Comparison of ENCODE assay signal across 1 cellular context in the genomic region with DNA sequence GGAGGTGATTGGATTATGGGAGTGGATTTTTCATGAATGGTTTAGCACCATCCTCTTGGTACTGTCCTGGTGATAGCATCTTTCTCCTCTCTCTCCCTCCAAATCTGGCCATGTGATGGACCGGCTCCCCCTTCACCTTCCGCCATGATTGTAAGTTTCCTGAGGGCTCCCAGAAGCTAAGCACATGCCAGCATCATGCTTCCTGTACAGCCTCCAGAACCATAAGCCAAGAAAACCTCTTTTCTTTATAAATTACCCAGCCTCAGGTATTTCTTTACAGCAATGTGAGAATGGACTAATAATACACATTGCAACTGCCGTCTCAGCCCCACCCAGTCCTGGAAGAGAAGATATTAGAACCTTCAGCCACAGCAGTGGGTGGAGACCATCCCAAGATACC.
TF ChIP-seq lines count a peak whose summit lies in the region.

No MANE protein-coding gene starts in this region.

TF ChIP-seq in K562, 482 proteins besides CTCF, POLR2A, EP300 and RAD21 (continued from another document):
- TF ChIP-seq MYBL2 (IDR thresholded peaks at IDR 0.05; ENCODE audit: low read depth) (no peak), MYBL2 (CRISPR knock-in tag; IDR thresholded peaks at IDR 0.05; ENCODE audit: borderline replicate concordance) (no peak), ZNF217 (CRISPR knock-in tag; IDR thresholded peaks at IDR 0.05) (no peak), TRIM28 (IDR thresholded peaks at IDR 0.05) (0 out of 2 replicates have a peak, but pooled peaks have one; percentile 57), TAF9B (IDR thresholded peaks at IDR 0.05; ENCODE audit: partially characterized antibody) (no peak), CBX3 (IDR thresholded peaks at IDR 0.05; ENCODE audit: borderline replicate concordance in 1 of 2, low read length in 2 of 2) (peak in 1 of 2 experiments; percentile 37; a peak in 1 of 3 replicates), HDAC6 (IDR thresholded peaks at IDR 0.05; ENCODE audit: low read depth, low read length) (no peak), SETDB1 (IDR thresholded peaks at IDR 0.05; ENCODE audit: low read length) (no peak), ZNF316 (IDR thresholded peaks at IDR 0.05) (peak; percentile 67), NFATC3 (IDR thresholded peaks at IDR 0.05) (no peak)
- TF ChIP-seq, protein P1, sequence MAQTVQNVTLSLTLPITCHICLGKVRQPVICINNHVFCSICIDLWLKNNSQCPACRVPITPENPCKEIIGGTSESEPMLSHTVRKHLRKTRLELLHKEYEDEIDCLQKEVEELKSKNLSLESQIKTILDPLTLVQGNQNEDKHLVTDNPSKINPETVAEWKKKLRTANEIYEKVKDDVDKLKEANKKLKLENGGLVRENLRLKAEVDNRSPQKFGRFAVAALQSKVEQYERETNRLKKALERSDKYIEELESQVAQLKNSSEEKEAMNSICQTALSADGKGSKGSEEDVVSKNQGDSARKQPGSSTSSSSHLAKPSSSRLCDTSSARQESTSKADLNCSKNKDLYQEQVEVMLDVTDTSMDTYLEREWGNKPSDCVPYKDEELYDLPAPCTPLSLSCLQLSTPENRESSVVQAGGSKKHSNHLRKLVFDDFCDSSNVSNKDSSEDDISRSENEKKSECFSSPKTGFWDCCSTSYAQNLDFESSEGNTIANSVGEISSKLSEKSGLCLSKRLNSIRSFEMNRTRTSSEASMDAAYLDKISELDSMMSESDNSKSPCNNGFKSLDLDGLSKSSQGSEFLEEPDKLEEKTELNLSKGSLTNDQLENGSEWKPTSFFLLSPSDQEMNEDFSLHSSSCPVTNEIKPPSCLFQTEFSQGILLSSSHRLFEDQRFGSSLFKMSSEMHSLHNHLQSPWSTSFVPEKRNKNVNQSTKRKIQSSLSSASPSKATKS (CRISPR knock-in tag; IDR thresholded peaks at IDR 0.05): no peak
- TF ChIP-seq, protein P2, sequence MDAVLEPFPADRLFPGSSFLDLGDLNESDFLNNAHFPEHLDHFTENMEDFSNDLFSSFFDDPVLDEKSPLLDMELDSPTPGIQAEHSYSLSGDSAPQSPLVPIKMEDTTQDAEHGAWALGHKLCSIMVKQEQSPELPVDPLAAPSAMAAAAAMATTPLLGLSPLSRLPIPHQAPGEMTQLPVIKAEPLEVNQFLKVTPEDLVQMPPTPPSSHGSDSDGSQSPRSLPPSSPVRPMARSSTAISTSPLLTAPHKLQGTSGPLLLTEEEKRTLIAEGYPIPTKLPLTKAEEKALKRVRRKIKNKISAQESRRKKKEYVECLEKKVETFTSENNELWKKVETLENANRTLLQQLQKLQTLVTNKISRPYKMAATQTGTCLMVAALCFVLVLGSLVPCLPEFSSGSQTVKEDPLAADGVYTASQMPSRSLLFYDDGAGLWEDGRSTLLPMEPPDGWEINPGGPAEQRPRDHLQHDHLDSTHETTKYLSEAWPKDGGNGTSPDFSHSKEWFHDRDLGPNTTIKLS (IDR thresholded peaks at IDR 0.05; ENCODE audit: borderline replicate concordance, low read depth): no peak
- TF ChIP-seq, protein P3, sequence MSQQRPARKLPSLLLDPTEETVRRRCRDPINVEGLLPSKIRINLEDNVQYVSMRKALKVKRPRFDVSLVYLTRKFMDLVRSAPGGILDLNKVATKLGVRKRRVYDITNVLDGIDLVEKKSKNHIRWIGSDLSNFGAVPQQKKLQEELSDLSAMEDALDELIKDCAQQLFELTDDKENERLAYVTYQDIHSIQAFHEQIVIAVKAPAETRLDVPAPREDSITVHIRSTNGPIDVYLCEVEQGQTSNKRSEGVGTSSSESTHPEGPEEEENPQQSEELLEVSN (IDR thresholded peaks at IDR 0.05; ENCODE audit: borderline replicate concordance in 1 of 2, extremely low read depth in 1 of 2, insufficient read depth in 1 of 2, insufficient read length in 1 of 2, low read depth in 1 of 2, low read length in 1 of 2, poor library complexity in 1 of 2, severe bottlenecking in 1 of 2): peak in 1 of 2 experiments; percentile 18
- TF ChIP-seq, protein P4, sequence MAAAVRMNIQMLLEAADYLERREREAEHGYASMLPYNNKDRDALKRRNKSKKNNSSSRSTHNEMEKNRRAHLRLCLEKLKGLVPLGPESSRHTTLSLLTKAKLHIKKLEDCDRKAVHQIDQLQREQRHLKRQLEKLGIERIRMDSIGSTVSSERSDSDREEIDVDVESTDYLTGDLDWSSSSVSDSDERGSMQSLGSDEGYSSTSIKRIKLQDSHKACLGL (CRISPR knock-in tag; IDR thresholded peaks at IDR 0.05; ENCODE audit: borderline replicate concordance, poor library complexity, severe bottlenecking): no peak
